Comparison of ENCODE assay signal across 13 cellular contexts in the genomic region with DNA sequence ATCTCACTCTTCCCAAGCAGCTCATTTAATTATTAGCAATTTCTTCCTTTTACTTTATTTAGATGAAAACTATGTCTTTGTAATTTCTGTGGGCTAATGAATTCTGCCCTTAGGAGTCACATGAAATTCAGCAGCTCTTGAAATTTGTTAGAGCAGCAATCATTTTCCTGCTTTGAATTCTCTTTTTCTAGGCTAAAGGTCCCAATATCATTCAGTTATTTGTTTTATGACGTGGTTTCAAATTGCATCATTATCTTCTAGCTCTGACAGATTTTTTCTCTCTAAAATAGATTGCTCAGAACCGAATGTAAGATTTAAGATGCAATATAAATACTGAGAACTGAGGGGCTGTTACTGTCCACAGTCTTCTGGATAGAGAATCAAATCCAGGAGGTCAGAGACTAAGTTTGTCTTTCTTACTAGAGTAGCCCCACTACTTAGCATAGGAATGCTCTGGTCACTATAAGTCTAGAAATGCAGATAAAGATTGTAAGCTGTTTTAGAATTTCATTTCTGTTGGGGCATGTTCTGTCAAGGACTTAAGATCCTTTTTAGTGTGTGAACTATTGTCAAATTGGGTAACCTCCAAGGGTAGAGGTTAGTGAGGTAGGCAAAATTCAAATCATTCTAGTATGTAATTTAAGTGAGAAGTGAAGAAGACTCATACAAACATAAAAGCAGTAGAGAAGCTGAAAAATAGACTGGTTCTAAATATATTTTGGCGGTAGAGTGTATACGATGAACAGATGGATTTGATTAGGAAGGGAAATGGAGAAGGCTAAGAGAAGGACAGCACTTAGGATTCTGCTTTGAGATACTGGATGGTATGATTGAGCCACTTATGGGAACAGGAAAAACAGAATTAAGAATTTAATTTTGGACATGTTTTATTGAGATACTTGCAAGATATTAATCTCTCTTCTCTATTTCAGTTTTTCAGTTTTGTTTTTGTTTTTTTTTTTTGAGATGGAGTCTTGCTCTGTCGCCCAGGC. TPM values are rescaled to one million over a fixed set of nuclear protein-coding genes. Genes with fewer than 3 reads are reported as not detected.
DNase-seq lines count a peak whose midpoint lies in the region; ATAC-seq and TF ChIP-seq lines count a peak whose summit lies in the region.
"Had no signal": no experiment of that assay in that cellular context is flagged by ENCODE, and none has a peak within 500 bp of the region (broad histone marks: within the 10 kb centered on the region; RNA-seq: fewer than 3 reads in every experiment).

No MANE protein-coding gene starts in this region.

- no peak for TF ChIP-seq CTCF in fibroblast of pulmonary artery (IDR thresholded peaks at IDR 0.05; ENCODE audit: low read length, missing control alignments)

- no peak overlapping the region for H3K4me3 ChIP-seq in fibroblast of pulmonary artery (replicated peaks; ENCODE audit: low read depth, low read length)

- peaks cover 24% of the 10 kb centered on the region for H3K4me1 Mint-ChIP-seq in T-helper 1 cell treated with Interleukin-12 subunit alpha and Interleukin-12 subunit beta and Interleukin-4 antibody, amounts not matched to agents 30 μg/mL and 1 μg/mL, for 36 hours (ENCODE audit: low read depth)
- H3K4me1 Mint-ChIP-seq in stimulated activated naive CD8-positive, alpha-beta T cell treated with anti-CD3 and anti-CD28 coated beads, Interleukin-15, amount 100 ng/mL, for 72 hours, result peaks cover 83% of the 10 kb centered on the region

- H3K27ac Mint-ChIP-seq in T-helper 1 cell treated with Interleukin-12 subunit alpha and Interleukin-12 subunit beta and Interleukin-4 antibody, amounts not matched to agents 30 μg/mL and 1 μg/mL, for 36 hours, result peak overlapping the region; percentile 6
- H3K27ac Mint-ChIP-seq in stimulated activated naive CD8-positive, alpha-beta T cell treated with anti-CD3 and anti-CD28 coated beads, Interleukin-15, amount 100 ng/mL, for 72 hours, result peak overlapping the region; percentile 8 to 42

- no peaks in the 10 kb centered on the region for H3K27me3 Mint-ChIP-seq in T-helper 1 cell treated with Interleukin-12 subunit alpha and Interleukin-12 subunit beta and Interleukin-4 antibody, amounts not matched to agents 30 μg/mL and 1 μg/mL, for 36 hours (ENCODE audit: low read depth)
- no peaks in the 10 kb centered on the region for H3K27me3 Mint-ChIP-seq in stimulated activated naive CD8-positive, alpha-beta T cell treated with anti-CD3 and anti-CD28 coated beads, Interleukin-15, amount 100 ng/mL, for 72 hours

- peaks cover 9% of the 10 kb centered on the region for H3K36me3 Mint-ChIP-seq in T-helper 1 cell treated with Interleukin-12 subunit alpha and Interleukin-12 subunit beta and Interleukin-4 antibody, amounts not matched to agents 30 μg/mL and 1 μg/mL, for 36 hours (ENCODE audit: low read depth)

- DNase-seq in T-helper 1 cell (no peak), SK-N-DZ (ENCODE audit: low spot score) (peak; percentile 9), fibroblast of pulmonary artery (ENCODE audit: low read depth) (peak; percentile 39), SIG-M5 (lab: John Stamatoyannopoulos, UW) (no peak), medulla oblongata (ENCODE audit: extremely low spot score) (no peak), NCI-H1930 (lab: John Stamatoyannopoulos, UW) (no peak)
- no peak for DNase-seq in stimulated activated naive CD8-positive, alpha-beta T cell treated with anti-CD3 and anti-CD28 coated beads, Interleukin-15, amount 100 ng/mL, for 72 hours
- DNase-seq: GF-D8; NCI-H1092; NCI-H82; stimulated activated naive CD4-positive, alpha-beta T cell; T-helper 9 cell had no signal

- ATAC-seq in stimulated activated naive CD8-positive, alpha-beta T cell treated with anti-CD3 and anti-CD28 coated beads, Interleukin-15, amount 100 ng/mL, for 72 hours, result no peak

- H3K4me3 Mint-ChIP-seq in T-helper 1 cell treated with Interleukin-12 subunit alpha and Interleukin-12 subunit beta and Interleukin-4 antibody, amounts not matched to agents 30 μg/mL and 1 μg/mL, for 36 hours, result no peak overlapping the region
- H3K4me3 Mint-ChIP-seq in stimulated activated naive CD8-positive, alpha-beta T cell treated with anti-CD3 and anti-CD28 coated beads, Interleukin-15, amount 100 ng/mL, for 72 hours, result no peak overlapping the region

- no peaks in the 10 kb centered on the region for H3K9me3 Mint-ChIP-seq in T-helper 1 cell treated with Interleukin-12 subunit alpha and Interleukin-12 subunit beta and Interleukin-4 antibody, amounts not matched to agents 30 μg/mL and 1 μg/mL, for 36 hours
- H3K9me3 Mint-ChIP-seq in stimulated activated naive CD8-positive, alpha-beta T cell treated with anti-CD3 and anti-CD28 coated beads, Interleukin-15, amount 100 ng/mL, for 72 hours, result no peaks in the 10 kb centered on the region

RNA-seq across cellular contexts. Expression of a gene that starts 59.8 kb away (rescaled TPM):
- 79.5 and 92.7 TPM in 2 replicates for polyA plus RNA-seq in SK-N-DZ (2014; cell fraction: cytosol; rRNA removed)
- polyA plus RNA-seq in SK-N-DZ (2014; cell fraction: nucleus; rRNA removed), result 41.3 and 55.5 TPM in 2 replicates

Comparison
In these comparisons a context has a peak if more than half of its experiments do, and no peak if none do; other contexts are left out.
1. DNase-seq: peak in SK-N-DZ (single experiment) and fibroblast of pulmonary artery (single experiment); none in T-helper 1 cell (0 of 5), stimulated activated naive CD8-positive, alpha-beta T cell treated with anti-CD3 and anti-CD28 coated beads, Interleukin-15, amount 100 ng/mL, for 72 hours (0 of 2), SIG-M5 (single experiment), medulla oblongata (single experiment) and NCI-H1930 (0 of 2).